Comparison of ENCODE assay signal across 21 cellular contexts in genomic region chr6:5099537-5099936, GRCh38. TPM values are rescaled to one million over a fixed set of nuclear protein-coding genes. Genes with fewer than 3 reads are reported as not detected.
"Had no signal": no experiment of that assay in that cellular context is flagged by ENCODE, and none has a peak within 500 bp of the region (broad histone marks: within the 10 kb centered on the region; RNA-seq: fewer than 3 reads in every experiment).

No MANE protein-coding gene starts in this region.

- H3K4me1 ChIP-seq: colonic mucosa, gastroesophageal sphincter, psoas muscle, vagina had no signal

- DNase-seq: activated CD4-positive, alpha-beta T cell treated with anti-CD3 and anti-CD28 coated beads, Interleukin-2, amount 50 U/mL, for 48 hours; activated naive CD4-positive, alpha-beta T cell treated with Interleukin-2 at 50 U/mL for 16 hours; activated T-cell treated with anti-CD3 and anti-CD28 coated beads, Interleukin-2, amount 50 U/mL, for 1 hour; anterior cingulate cortex; colonic mucosa; endodermal cell; heart left ventricle; kidney glomerular epithelial cell; mesenchymal stem cell; natural killer cell; ovary; psoas muscle; right cardiac atrium; small intestine; stimulated activated CD4-positive, alpha-beta T cell treated with anti-CD3 and anti-CD28 coated beads, Interleukin-15, amount 100 ng/mL, for 24 hours; stimulated activated CD4-positive, alpha-beta T cell treated with anti-CD3 and anti-CD28 coated beads, Interleukin-2, amount 100 ng/mL, for 48 hours; stimulated activated naive CD8-positive, alpha-beta T cell treated with anti-CD3 and anti-CD28 coated beads, Interleukin-15, amount 100 ng/mL, for 72 hours; trophoblast cell had no signal

- H3K27me3 ChIP-seq: colonic mucosa, gastroesophageal sphincter, heart left ventricle, ovary, vagina had no signal

- H3K27ac ChIP-seq: colonic mucosa, gastroesophageal sphincter, heart left ventricle, ovary, psoas muscle, vagina had no signal

- ATAC-seq: gastroesophageal sphincter; heart left ventricle; natural killer cell; psoas muscle; right cardiac atrium; stimulated activated naive CD8-positive, alpha-beta T cell treated with anti-CD3 and anti-CD28 coated beads, Interleukin-15, amount 100 ng/mL, for 72 hours had no signal

- H3K4me3 ChIP-seq: colonic mucosa, gastroesophageal sphincter, heart left ventricle, ovary, psoas muscle, vagina had no signal

- H3K36me3 ChIP-seq: colonic mucosa, gastroesophageal sphincter, heart left ventricle, ovary, vagina had no signal

- H3K9me3 ChIP-seq: colonic mucosa, gastroesophageal sphincter, heart left ventricle, ovary, psoas muscle, vagina had no signal

- FAIRE-seq: small intestine, TTC549 had no signal

RNA-seq across cellular contexts. Expression of gene PPP1R3G, which starts 14.4 kb away (rescaled TPM):
- total RNA-seq: endodermal cell had no signal
